ENCODE assay signal across 30 cellular contexts in the genomic region with DNA sequence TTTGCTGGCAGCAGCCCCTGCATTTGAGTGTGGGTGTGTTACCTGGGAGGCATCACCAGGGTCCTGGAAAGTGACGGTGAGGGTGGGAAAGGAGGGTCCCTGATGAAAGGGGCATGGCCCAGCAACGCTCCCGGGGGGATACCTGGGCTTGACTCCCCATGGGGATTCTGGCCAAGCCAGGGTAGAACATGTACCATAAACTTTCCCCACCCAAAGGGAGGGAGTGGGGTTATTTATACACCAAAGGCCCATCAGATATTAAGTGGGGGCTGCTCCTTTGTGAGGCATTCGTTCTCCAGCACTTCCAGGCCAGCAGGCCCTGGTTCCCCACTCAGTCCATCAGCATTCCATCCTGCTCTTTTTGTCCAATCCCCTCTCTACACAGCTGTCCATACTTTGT. TPM values are rescaled to one million over a fixed set of nuclear protein-coding genes. Genes with fewer than 3 reads are reported as not detected.
"Had no signal": no experiment of that assay in that cellular context is flagged by ENCODE, and none has a peak within 500 bp of the region (broad histone marks: within the 10 kb centered on the region; RNA-seq: fewer than 3 reads in every experiment).

No MANE protein-coding gene starts in this region.

- ATAC-seq: effector memory CD8-positive, alpha-beta T cell; gastroesophageal sphincter; left colon; left ventricle myocardium superior; natural killer cell; sciatic nerve had no signal

- H3K4me3 Mint-ChIP-seq: dendritic cell treated with granulocyte-macrophage colony-stimulating factor and Interleukin-4, amounts not matched to agents 40 ng/mL and 50 ng/mL, for 4 days; natural killer cell; neural crest cell had no signal

- H3K9me3 Mint-ChIP-seq: dendritic cell treated with granulocyte-macrophage colony-stimulating factor and Interleukin-4, amounts not matched to agents 40 ng/mL and 50 ng/mL, for 4 days; effector memory CD8-positive, alpha-beta T cell; natural killer cell had no signal

- H3K27me3 Mint-ChIP-seq: dendritic cell treated with granulocyte-macrophage colony-stimulating factor and Interleukin-4, amounts not matched to agents 40 ng/mL and 50 ng/mL, for 4 days; effector memory CD8-positive, alpha-beta T cell had no signal

- H3K27ac ChIP-seq: esophagus squamous epithelium, gastroesophageal sphincter, stomach, thoracic aorta, transverse colon had no signal

- H3K36me3 ChIP-seq: esophagus squamous epithelium, gastroesophageal sphincter, spleen, stomach, thoracic aorta, transverse colon had no signal

- H3K4me1 Mint-ChIP-seq: neural crest cell had no signal

- H3K4me3 ChIP-seq: esophagus squamous epithelium, gastroesophageal sphincter, spleen, stomach, thoracic aorta, transverse colon had no signal

- H3K36me3 Mint-ChIP-seq: natural killer cell had no signal

- DNase-seq: effector memory CD8-positive, alpha-beta T cell; esophagus squamous epithelium; foreskin fibroblast; hippocampal formation; left colon; left ventricle myocardium superior; natural killer cell; posterior cingulate gyrus; spleen; stimulated activated CD4-positive, alpha-beta T cell treated with anti-CD3 and anti-CD28 coated beads, Interleukin-15, amount 100 ng/mL, for 24 hours; stimulated activated CD4-positive, alpha-beta T cell treated with anti-CD3 and anti-CD28 coated beads, Interleukin-1b, Interleukin-23, amount 100 ng/mL, for 48 hours; stimulated activated CD4-positive, alpha-beta T cell treated with anti-CD3 and anti-CD28 coated beads, Interleukin-4, amount 100 ng/mL, for 24 hours; stimulated activated naive CD4-positive, alpha-beta T cell; stomach; substantia nigra; transverse colon had no signal

- H3K27ac Mint-ChIP-seq: dendritic cell treated with granulocyte-macrophage colony-stimulating factor and Interleukin-4, amounts not matched to agents 40 ng/mL and 50 ng/mL, for 4 days; natural killer cell had no signal

- H3K4me1 ChIP-seq: esophagus squamous epithelium, gastroesophageal sphincter, stomach, transverse colon had no signal

- H3K9me3 ChIP-seq: esophagus squamous epithelium, gastroesophageal sphincter, spleen, stomach, thoracic aorta, transverse colon had no signal

- H3K27me3 ChIP-seq: esophagus squamous epithelium, gastroesophageal sphincter, spleen, stomach, transverse colon had no signal

RNA-seq across cellular contexts. Expression of gene CCR6, which starts 20.6 kb away (rescaled TPM):
- total RNA-seq: epithelial cell of proximal tubule, gastroesophageal sphincter, kidney epithelial cell, left ventricle myocardium superior, lung microvascular endothelial cell, mesenteric fat pad, neural crest cell, osteocyte, pulmonary artery endothelial cell, sciatic nerve, thoracic aorta, ureter had no signal

RNA-seq across cellular contexts. Expression of gene GPR31, which starts 55.5 kb away (rescaled TPM):
- total RNA-seq: epithelial cell of proximal tubule, esophagus squamous epithelium, gastroesophageal sphincter, kidney epithelial cell, left colon, left ventricle myocardium superior, lung microvascular endothelial cell, mesenteric fat pad, mononuclear cell, neural crest cell, osteocyte, pulmonary artery endothelial cell, sciatic nerve, skeletal muscle tissue, thoracic aorta, transverse colon, ureter had no signal
- polyA plus RNA-seq: spleen, stomach had no signal
